ENCODE assay signal across 8 cellular contexts in the genomic region with DNA sequence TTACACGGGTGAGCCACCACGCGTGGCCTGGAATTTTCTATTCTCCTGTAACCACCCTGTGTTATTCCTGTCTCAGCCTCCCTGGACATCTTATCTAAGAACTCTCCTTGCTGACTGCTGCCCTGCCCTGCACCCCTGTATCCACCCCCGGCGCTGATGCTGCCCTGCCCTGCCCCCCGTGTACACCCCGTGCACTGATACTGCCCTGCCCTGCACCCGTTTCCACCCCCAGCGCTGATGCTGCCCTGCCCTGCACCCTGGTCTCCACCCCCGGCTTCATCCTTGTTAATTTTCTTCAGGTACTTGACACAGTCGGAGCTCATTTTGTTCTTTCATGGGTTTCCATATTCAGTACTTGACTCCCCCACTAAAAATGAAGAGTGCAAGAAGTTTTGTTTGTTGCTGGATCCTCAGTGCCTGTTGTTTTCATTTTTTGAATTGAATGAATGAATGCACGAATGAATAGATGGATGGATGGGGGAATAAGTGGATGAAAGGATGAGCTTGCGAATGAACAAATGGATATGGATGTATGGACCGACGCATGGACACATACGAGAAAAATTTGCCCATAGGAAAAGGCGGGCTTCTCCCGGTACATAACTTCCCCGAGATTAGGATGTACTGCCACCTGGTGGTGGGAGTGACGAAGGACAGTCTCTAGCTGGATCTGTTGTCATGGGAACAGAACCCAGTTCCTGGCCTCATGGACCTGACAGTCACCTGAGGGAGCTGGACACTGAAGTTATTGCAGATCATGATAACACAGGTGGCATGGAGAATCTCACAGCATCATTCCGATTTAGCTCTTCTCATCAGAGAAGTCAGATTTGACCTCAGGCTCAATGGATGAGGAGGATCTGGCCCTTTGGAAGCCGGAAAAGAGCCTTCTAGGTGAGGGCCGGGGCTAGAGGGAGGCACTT. TPM values are rescaled to one million over a fixed set of nuclear protein-coding genes. Genes with fewer than 3 reads are reported as not detected.
DNase-seq lines count a peak whose midpoint lies in the region; ATAC-seq and TF ChIP-seq lines count a peak whose summit lies in the region.

No MANE protein-coding gene starts in this region.

- TF ChIP-seq POLR2A in IMR-90 (IDR thresholded peaks at IDR 0.05; ENCODE audit: low read depth, low read length): 0 out of 2 replicates have a peak, but pooled peaks have one; percentile 31
- TF ChIP-seq POLR2A in esophagus squamous epithelium (IDR thresholded peaks at IDR 0.05): no peak

- H3K9me3 ChIP-seq in DND-41 (ENCODE audit: insufficient read depth, low read length, severe bottlenecking): peaks cover 2% of the 10 kb centered on the region
- H3K9me3 ChIP-seq in IMR-90 (ENCODE audit: control insufficient read depth, insufficient read depth, low read length): peaks cover 5% of the 10 kb centered on the region; the same call in 1 of the 2 replicates
- H3K9me3 ChIP-seq in PC-9 (ENCODE audit: insufficient read depth, low read depth): no peaks in the 10 kb centered on the region
- H3K9me3 ChIP-seq in esophagus squamous epithelium: peaks cover 0 to 11% (median 5%) of the 10 kb centered on the region in 3 donors

- H4K20me1 ChIP-seq in DND-41 (ENCODE audit: insufficient read depth, low read length) (no peaks in the 10 kb centered on the region), IMR-90 (ENCODE audit: insufficient read depth, low read length) (no peaks in the 10 kb centered on the region; the same call in 1 of the 2 replicates), PC-9 (ENCODE audit: insufficient read depth) (no peaks in the 10 kb centered on the region)

- peak; percentile 97 for TF ChIP-seq CTCF in DND-41 (IDR thresholded peaks at IDR 0.05; ENCODE audit: borderline replicate concordance, extremely low read depth, low read length, poor library complexity, severe bottlenecking)
- TF ChIP-seq CTCF in IMR-90 (conservative IDR thresholded peaks at IDR 0.05; ENCODE audit: low read depth, low read length): peak; percentile 98
- TF ChIP-seq CTCF in PC-9 (conservative IDR thresholded peaks at IDR 0.05): peak; percentile 88
- peak; percentile 77 to 98 (median 94) for TF ChIP-seq CTCF in esophagus squamous epithelium (IDR thresholded peaks at IDR 0.05)
- peak; percentile 96 for TF ChIP-seq CTCF in natural killer cell (IDR thresholded peaks at IDR 0.05)

- no peak overlapping the region for H3K27ac Mint-ChIP-seq in natural killer cell
- H3K27ac Mint-ChIP-seq in stimulated activated naive B cell treated with anti-CD40 and anti-IgM and Interleukin-4, amounts not matched to agents 10 μg/mL and 1 μg/mL and 100 μg/mL, for 72 hours: no peak overlapping the region

- H4K5ac ChIP-seq in IMR-90 (ENCODE audit: low read depth, low read length): no peak overlapping the region

- POLR2A ChIA-PET in IMR-90 (lab: Charles Lee; ENCODE audit: unreplicated experiment): no interaction called here
- POLR2A ChIA-PET in PC-9 (lab: Charles Lee; ENCODE audit: unreplicated experiment): interaction anchor here (0.6 kb wide), 1 partner anchor 30 kb away, joined by 3 read pairs; no protein-coding TSS in a partner anchor

- H2AK9ac ChIP-seq in IMR-90 (replicated peaks; ENCODE audit: low read depth, low read length, poor library complexity): peak overlapping the region; percentile 5

- no peaks in the 10 kb centered on the region; the same call in 1 of the 2 replicates for H3K9me1 ChIP-seq in IMR-90 (ENCODE audit: insufficient read depth, low read length)

- H3K9ac ChIP-seq in DND-41 (ENCODE audit: low read depth, low read length) (0 out of 2 replicates have a peak overlapping the region, but pooled peaks have one; percentile 12), IMR-90 (ENCODE audit: low read depth, low read length) (no peak overlapping the region)

- no peak overlapping the region for H2BK20ac ChIP-seq in IMR-90 (ENCODE audit: low read depth, low read length)

- no peaks in the 10 kb centered on the region for H3K79me1 ChIP-seq in IMR-90 (ENCODE audit: low read depth in 1 of 2, low read length in 2 of 2)

- no peaks in the 10 kb centered on the region for H3K9me2 ChIP-seq in PC-9 (ENCODE audit: insufficient read depth)

- no peaks in the 10 kb centered on the region for H3F3A ChIP-seq in PC-9 (ENCODE audit: insufficient read depth, low read depth)

- no peak overlapping the region for H4K91ac ChIP-seq in IMR-90 (ENCODE audit: insufficient read depth, low read depth, low read length)

- DNase-seq in DND-41: peak; percentile 70
- peak; percentile 76 for DNase-seq in IMR-90
- peak; percentile 62 to 64 for DNase-seq in PC-9
- peak; percentile 68 for DNase-seq in activated T-cell treated with anti-CD3 and anti-CD28 coated beads, Interleukin-2, amount 50 U/mL, for 1 hour
- no peak for DNase-seq in esophagus squamous epithelium (lab: John Stamatoyannopoulos, UW)
- peak; percentile 59 for DNase-seq in natural killer cell
- DNase-seq in stimulated activated naive B cell treated with anti-CD40 and anti-IgM and Interleukin-4, amounts not matched to agents 10 μg/mL and 1 μg/mL and 100 μg/mL, for 72 hours: peak; percentile 49

- TF ChIP-seq RAD21 in IMR-90 (IDR thresholded peaks at IDR 0.05; ENCODE audit: low read length): peak; percentile 97

- H3K56ac ChIP-seq in IMR-90 (ENCODE audit: extremely low read depth, insufficient read depth, low read length): no peak overlapping the region

- peaks cover 6 to 7% of the 10 kb centered on the region in 2 donors for H3K4me1 Mint-ChIP-seq in natural killer cell
- peaks cover 6 to 8% of the 10 kb centered on the region in 2 donors for H3K4me1 Mint-ChIP-seq in stimulated activated naive B cell treated with anti-CD40 and anti-IgM and Interleukin-4, amounts not matched to agents 10 μg/mL and 1 μg/mL and 100 μg/mL, for 72 hours

- H4K8ac ChIP-seq in IMR-90 (ENCODE audit: low read depth in 2 of 2, low read length in 2 of 2): no peak overlapping the region

- peak overlapping the region; percentile 51; the same call in 1 of the 2 replicates for H2AFZ ChIP-seq in DND-41 (ENCODE audit: low read depth, low read length)
- peak overlapping the region; percentile 36 for H2AFZ ChIP-seq in IMR-90 (replicated peaks; ENCODE audit: low read length, poor library complexity)
- no peak overlapping the region for H2AFZ ChIP-seq in PC-9

- H3K79me2 ChIP-seq in DND-41 (ENCODE audit: insufficient read depth, low read length) (no peaks in the 10 kb centered on the region), PC-9 (ENCODE audit: low read depth) (no peaks in the 10 kb centered on the region)

- no peak overlapping the region for H3K4me3 Mint-ChIP-seq in natural killer cell
- peak overlapping the region; percentile 1 to 31 for H3K4me3 Mint-ChIP-seq in stimulated activated naive B cell treated with anti-CD40 and anti-IgM and Interleukin-4, amounts not matched to agents 10 μg/mL and 1 μg/mL and 100 μg/mL, for 72 hours

- in situ Hi-C loops in IMR-90 (cut with MboI; ENCODE audit: low sequenced_read_pairs): no loop called here

- H3K36me3 Mint-ChIP-seq in natural killer cell: no peaks in the 10 kb centered on the region
- H3K36me3 Mint-ChIP-seq in stimulated activated naive B cell treated with anti-CD40 and anti-IgM and Interleukin-4, amounts not matched to agents 10 μg/mL and 1 μg/mL and 100 μg/mL, for 72 hours: no peaks in the 10 kb centered on the region

- H3K23ac ChIP-seq in IMR-90 (ENCODE audit: low read depth, low read length): no peak overlapping the region

- H3K36me3 ChIP-seq in DND-41 (ENCODE audit: insufficient read depth, low read length) (no peaks in the 10 kb centered on the region), IMR-90 (ENCODE audit: control insufficient read depth, insufficient read depth, low read length) (no peaks in the 10 kb centered on the region), PC-9 (ENCODE audit: low read depth) (no peaks in the 10 kb centered on the region), esophagus squamous epithelium (no peaks in the 10 kb centered on the region)

- CTCF ChIA-PET in IMR-90 (lab: Yijun Ruan, JAX): interaction anchor here (0.5 to 1.7 kb wide), 17 partner anchors 9 to 534 kb away, joined by 3 to 15 read pairs (median 3); no protein-coding TSS in a partner anchor
- CTCF ChIA-PET in PC-9 (lab: Charles Lee): interaction anchor here (0.5 to 1.2 kb wide), 5 partner anchors 40 to 413 kb away, joined by 3 to 4 read pairs (median 3); no protein-coding TSS in a partner anchor

- no peak overlapping the region for H2AK5ac ChIP-seq in IMR-90 (ENCODE audit: low read depth, low read length)

- ATAC-seq in DND-41 (ENCODE audit: insufficient read depth, low read depth) (peak; percentile 88), IMR-90 (ENCODE audit: low read depth) (peak; percentile 98), natural killer cell (peak; percentile 76 to 88 (median 87)), GM21529 (IDR thresholded peaks at IDR 0.05; ENCODE audit: unreplicated experiment) (no peak)
- ATAC-seq in stimulated activated naive B cell treated with anti-CD40 and anti-IgM and Interleukin-4, amounts not matched to agents 10 μg/mL and 1 μg/mL and 100 μg/mL, for 72 hours (replicated peaks): peak; percentile 80 to 86

- no peak overlapping the region for H2BK15ac ChIP-seq in IMR-90 (ENCODE audit: low read depth, low read length)

- BruUV-seq in IMR-90 (replicated peaks; lab: Mats Ljungman, UMichigan): no TSS peak
- no TSS peak for BruUV-seq in PC-9 (replicated peaks; lab: Mats Ljungman, UMichigan)

- H3K4me2 ChIP-seq in DND-41 (ENCODE audit: insufficient read depth, low read length) (peak overlapping the region; percentile 54), IMR-90 (ENCODE audit: low read depth, low read length) (no peak overlapping the region), PC-9 (peak overlapping the region; percentile 56; the same call in 1 of the 2 replicates)

- H3K27ac ChIP-seq in DND-41 (ENCODE audit: low read length) (no peak overlapping the region), IMR-90 (ENCODE audit: insufficient read depth, low read length) (no peak overlapping the region), PC-9 (no peak overlapping the region), esophagus squamous epithelium (no peak overlapping the region)

- peaks cover 0 to 5% of the 10 kb centered on the region in 2 donors for H3K27me3 Mint-ChIP-seq in natural killer cell (ENCODE audit: low read depth in 2 of 2)
- peaks cover 23 to 28% of the 10 kb centered on the region in 2 donors for H3K27me3 Mint-ChIP-seq in stimulated activated naive B cell treated with anti-CD40 and anti-IgM and Interleukin-4, amounts not matched to agents 10 μg/mL and 1 μg/mL and 100 μg/mL, for 72 hours

- dilution Hi-C loops in IMR-90 (cut with HindIII; ENCODE audit: low sequenced_read_pairs, unreplicated experiment): no loop called here

- no peak overlapping the region for H3K4ac ChIP-seq in IMR-90 (ENCODE audit: low read depth, low read length)

- H3K4me3 ChIP-seq in DND-41 (ENCODE audit: low read depth in 1 of 2, low read length in 2 of 2) (peak overlapping the region in 1 of 2 experiments; percentile 32; a peak in 1 of 4 replicates), IMR-90 (ENCODE audit: insufficient read depth, low read depth, low read length) (no peak overlapping the region), PC-9 (no peak overlapping the region), esophagus squamous epithelium (no peak overlapping the region)

- intact Hi-C loops in IMR-90 (cut with micrococcal nuclease) (loop anchor here (1.0 to 10.0 kb wide), 4 partner anchors 40 to 534 kb away; partner anchors contain the start of gene DHRS3), PC-9 (cut with micrococcal nuclease; ENCODE audit: unreplicated experiment) (loop anchor here (1.0 to 2.0 kb wide), 5 partner anchors 39 to 534 kb away; no protein-coding TSS in a partner anchor), esophagus squamous epithelium (cut with DNase I) (no loop called here), natural killer cell (cut with micrococcal nuclease) (loop anchor here (1.0 to 5.0 kb wide), 4 partner anchors 251 to 541 kb away; no protein-coding TSS in a partner anchor)

- H3K14ac ChIP-seq in IMR-90 (replicated peaks; ENCODE audit: low read depth, low read length): no peak overlapping the region

- H3K27me3 ChIP-seq in DND-41 (ENCODE audit: insufficient read depth, low read length, poor library complexity) (no peaks in the 10 kb centered on the region), IMR-90 (ENCODE audit: control insufficient read depth, insufficient read depth, low read length) (peaks cover 21% of the 10 kb centered on the region), PC-9 (ENCODE audit: insufficient read depth, low read depth) (no peaks in the 10 kb centered on the region), esophagus squamous epithelium (no peaks in the 10 kb centered on the region)

- peaks cover 6% of the 10 kb centered on the region for H3K4me1 ChIP-seq in DND-41 (ENCODE audit: insufficient read depth, low read length)
- H3K4me1 ChIP-seq in IMR-90 (ENCODE audit: control insufficient read depth, insufficient read depth, low read length): no peaks in the 10 kb centered on the region
- no peaks in the 10 kb centered on the region for H3K4me1 ChIP-seq in PC-9 (replicated peaks; ENCODE audit: insufficient read depth)
- peaks cover 0 to 6% (median 0%) of the 10 kb centered on the region in 3 donors for H3K4me1 ChIP-seq in esophagus squamous epithelium

- 78% methylated on average over 7 of the region's 23 CpGs; no CpG with 5 or more reads in 1 of the 2 experiments for WGBS in IMR-90 (ENCODE audit: extremely low coverage in 2 of 2, insufficient read length in 1 of 2), 2 experiments
- 40 to 41% methylated on average over 22 to 23 of the region's 23 CpGs for WGBS in esophagus squamous epithelium, 2 donors

- H2BK120ac ChIP-seq in IMR-90 (ENCODE audit: low read depth, low read length): no peak overlapping the region

- no peak overlapping the region for H3K18ac ChIP-seq in IMR-90 (ENCODE audit: low read depth, low read length)

- H3K9me3 Mint-ChIP-seq in natural killer cell: peaks cover 0 to 2% of the 10 kb centered on the region in 2 donors
- H3K9me3 Mint-ChIP-seq in stimulated activated naive B cell treated with anti-CD40 and anti-IgM and Interleukin-4, amounts not matched to agents 10 μg/mL and 1 μg/mL and 100 μg/mL, for 72 hours: peaks cover 3% of the 10 kb centered on the region in 2 donors

- H2BK5ac ChIP-seq in IMR-90 (ENCODE audit: low read depth, low read length, poor library complexity, severe bottlenecking): no peak overlapping the region

RNA-seq across cellular contexts. Expression of gene AADACL4, which starts 14.9 kb away (rescaled TPM):
- total RNA-seq in IMR-90 (2012; rRNA removed): not detected in 2 replicates
- not detected in 2 replicates for polyA plus RNA-seq in IMR-90 (2012; rRNA removed)
- not detected in 2 replicates for polyA plus RNA-seq in IMR-90 (2012; cell fraction: cytosol; rRNA removed)
- 0.10 TPM in 1 of 2 replicates, not detected in the other for polyA plus RNA-seq in IMR-90 (2012; cell fraction: nucleus; rRNA removed; ENCODE audit: low replicate concordance)
- total RNA-seq in PC-9 (2021): not detected in 2 replicates
- total RNA-seq in esophagus squamous epithelium: not detected
- not detected for total RNA-seq in natural killer cell

RNA-seq across cellular contexts. Expression of gene DHRS3, which starts 40.8 kb away (rescaled TPM):
- total RNA-seq in IMR-90 (2012; rRNA removed) (11.4 and 14.5 TPM in 2 replicates), PC-9 (2021) (144 and 154 TPM in 2 replicates), esophagus squamous epithelium (100 to 1,000 TPM in 3 of 4 donors, 10 to 100 TPM in 1; 87.7 to 166 (median 117) TPM), natural killer cell (100 to 1,000 TPM; 106 to 175 (median 153) TPM)
- 10.2 and 11.2 TPM in 2 replicates for polyA plus RNA-seq in IMR-90 (2012; rRNA removed)
- 9.9 and 24.8 TPM in 2 replicates for polyA plus RNA-seq in IMR-90 (2012; cell fraction: cytosol; rRNA removed)
- 16.2 and 25.0 TPM in 2 replicates for polyA plus RNA-seq in IMR-90 (2012; cell fraction: nucleus; rRNA removed; ENCODE audit: low replicate concordance)

RNA-seq across cellular contexts. Expression of gene AADACL3, which starts 57.1 kb away (rescaled TPM):
- total RNA-seq in IMR-90 (2012; rRNA removed): not detected in 2 replicates
- polyA plus RNA-seq in IMR-90 (2012; rRNA removed): not detected in 2 replicates
- not detected in 2 replicates for polyA plus RNA-seq in IMR-90 (2012; cell fraction: cytosol; rRNA removed)
- polyA plus RNA-seq in IMR-90 (2012; cell fraction: nucleus; rRNA removed; ENCODE audit: low replicate concordance): not detected in 2 replicates
- not detected in 2 replicates for total RNA-seq in PC-9 (2021)
- not detected for total RNA-seq in esophagus squamous epithelium
- not detected for total RNA-seq in natural killer cell
